Comparison of ENCODE assay signal across 11 cellular contexts in genomic region chr13:26558912-26559485, GRCh38. TPM values are rescaled to one million over a fixed set of nuclear protein-coding genes. Genes with fewer than 3 reads are reported as not detected.
A peak's percentile ranks its signal among the peaks of the same experiment; 100 is the strongest.
DNase-seq lines count a peak whose midpoint lies in the region; ATAC-seq and TF ChIP-seq lines count a peak whose summit lies in the region.
"Had no signal": no experiment of that assay in that cellular context is flagged by ENCODE, and none has a peak within 500 bp of the region (broad histone marks: within the 10 kb centered on the region; RNA-seq: fewer than 3 reads in every experiment).

No MANE protein-coding gene starts in this region.

- no peak overlapping the region for H3K4me3 ChIP-seq in BLaER1
- peak overlapping the region; percentile 76 for H3K4me3 ChIP-seq in HUES48 (ENCODE audit: low read depth, low read length)
- peak overlapping the region; percentile 78 to 84 (median 81) for H3K4me3 ChIP-seq in breast epithelium

- intact Hi-C loops in breast epithelium (cut with DNase I; ENCODE audit: low total_unique reads) (loop anchor here (2.0 kb wide), 1 partner anchor 28 kb away; no protein-coding TSS in a partner anchor), natural killer cell (cut with micrococcal nuclease) (no loop called here)

- peaks cover 0 to 6% of the 10 kb centered on the region in 2 donors for H3K4me1 Mint-ChIP-seq in natural killer cell

- H3K9me3 ChIP-seq in BLaER1 (peaks cover 13% of the 10 kb centered on the region), HUES48 (ENCODE audit: control insufficient read depth, insufficient read depth, low read length) (0 out of 2 replicates have a peak, but pooled peaks cover 2% of the 10 kb centered on the region), breast epithelium (no peaks in the 10 kb centered on the region)
- H3K9me3 ChIP-seq: gastroesophageal sphincter, neutrophil had no signal

- peaks cover 0 to under 1% of the 10 kb centered on the region in 2 donors for H3K9me3 Mint-ChIP-seq in natural killer cell

- H3K36me3 ChIP-seq in BLaER1 (no peaks in the 10 kb centered on the region), HUES48 (ENCODE audit: control insufficient read depth, insufficient read depth, low read length) (no peaks in the 10 kb centered on the region), breast epithelium (no peaks in the 10 kb centered on the region)
- H3K36me3 ChIP-seq: gastroesophageal sphincter, neutrophil had no signal

- peak overlapping the region; percentile 32 for H3K4me3 Mint-ChIP-seq in natural killer cell

- no peaks in the 10 kb centered on the region; the same call in 1 of the 2 replicates for H4K20me1 ChIP-seq in BLaER1

- no peak overlapping the region for H3K9ac ChIP-seq in BLaER1
- H3K9ac ChIP-seq in HUES48 (ENCODE audit: low read depth, low read length) = no peak overlapping the region

- TF ChIP-seq CTCF in breast epithelium (IDR thresholded peaks at IDR 0.05) (no peak), natural killer cell (IDR thresholded peaks at IDR 0.05) (no peak)

- H3K27me3 ChIP-seq in BLaER1 (peaks cover 18% of the 10 kb centered on the region), HUES48 (ENCODE audit: control insufficient read depth, insufficient read depth, low read length) (peaks cover 21% of the 10 kb centered on the region), breast epithelium (peaks cover 0 to 3% of the 10 kb centered on the region in 2 donors)
- H3K27me3 ChIP-seq: gastroesophageal sphincter had no signal

- no peak overlapping the region for H3K27ac Mint-ChIP-seq in natural killer cell

- peaks cover 31 to 46% of the 10 kb centered on the region in 2 donors for H3K27me3 Mint-ChIP-seq in natural killer cell (ENCODE audit: low read depth in 2 of 2)

- DNase-seq in breast epithelium (ENCODE audit: low spot score in 2 of 2) (no peak), natural killer cell (no peak), NCI-H2171 (lab: John Stamatoyannopoulos, UW) (no peak), mesenteric fat pad (ENCODE audit: low spot score) (no peak)
- DNase-seq in stimulated activated CD4-positive, alpha-beta T cell treated with anti-CD3 and anti-CD28 coated beads, Interleukin-2, amount 100 ng/mL, for 24 hours = no peak
- DNase-seq: NCI-H1930 had no signal

- peak overlapping the region; percentile 85; the same call in 1 of the 2 replicates for H3K4me2 ChIP-seq in BLaER1

- ATAC-seq in natural killer cell (no peak), GM18858 (IDR thresholded peaks at IDR 0.05; ENCODE audit: unreplicated experiment) (no peak)
- ATAC-seq: gastroesophageal sphincter had no signal

- H3K36me3 Mint-ChIP-seq in natural killer cell = peaks cover 10% of the 10 kb centered on the region

- H3K4me1 ChIP-seq in BLaER1 = no peaks in the 10 kb centered on the region
- peaks cover 21% of the 10 kb centered on the region for H3K4me1 ChIP-seq in HUES48 (ENCODE audit: control insufficient read depth, insufficient read depth, low read length)
- no peaks in the 10 kb centered on the region for H3K4me1 ChIP-seq in breast epithelium

- TF ChIP-seq POLR2A in breast epithelium (IDR thresholded peaks at IDR 0.05) = no peak

- H3K27ac ChIP-seq in BLaER1 (no peak overlapping the region), HUES48 (ENCODE audit: low read depth, low read length) (peak overlapping the region; percentile 75), breast epithelium (no peak overlapping the region)
- H3K27ac ChIP-seq: neutrophil had no signal

RNA-seq across cellular contexts. Expression of gene WASF3, which starts 1.5 kb away (rescaled TPM):
- total RNA-seq in breast epithelium (10 to 100 TPM; 15.2 to 67.0 (median 19.3) TPM), natural killer cell (under 1 TPM in 1 of 3 donors, not detected in 2; 0.61 TPM), mesenteric fat pad (136 TPM)

Comparison
In these comparisons a context has a peak if more than half of its experiments do, and no peak if none do; other contexts are left out.
1. RNA of gene WASF3, which starts 1.5 kb away (total RNA-seq): 136 TPM in mesenteric fat pad (single experiment) and 15.2 to 67.0 TPM in breast epithelium; 0.61 TPM in natural killer cell; every median in the first group is over 10 times any median in the second.